In the genomic region with DNA sequence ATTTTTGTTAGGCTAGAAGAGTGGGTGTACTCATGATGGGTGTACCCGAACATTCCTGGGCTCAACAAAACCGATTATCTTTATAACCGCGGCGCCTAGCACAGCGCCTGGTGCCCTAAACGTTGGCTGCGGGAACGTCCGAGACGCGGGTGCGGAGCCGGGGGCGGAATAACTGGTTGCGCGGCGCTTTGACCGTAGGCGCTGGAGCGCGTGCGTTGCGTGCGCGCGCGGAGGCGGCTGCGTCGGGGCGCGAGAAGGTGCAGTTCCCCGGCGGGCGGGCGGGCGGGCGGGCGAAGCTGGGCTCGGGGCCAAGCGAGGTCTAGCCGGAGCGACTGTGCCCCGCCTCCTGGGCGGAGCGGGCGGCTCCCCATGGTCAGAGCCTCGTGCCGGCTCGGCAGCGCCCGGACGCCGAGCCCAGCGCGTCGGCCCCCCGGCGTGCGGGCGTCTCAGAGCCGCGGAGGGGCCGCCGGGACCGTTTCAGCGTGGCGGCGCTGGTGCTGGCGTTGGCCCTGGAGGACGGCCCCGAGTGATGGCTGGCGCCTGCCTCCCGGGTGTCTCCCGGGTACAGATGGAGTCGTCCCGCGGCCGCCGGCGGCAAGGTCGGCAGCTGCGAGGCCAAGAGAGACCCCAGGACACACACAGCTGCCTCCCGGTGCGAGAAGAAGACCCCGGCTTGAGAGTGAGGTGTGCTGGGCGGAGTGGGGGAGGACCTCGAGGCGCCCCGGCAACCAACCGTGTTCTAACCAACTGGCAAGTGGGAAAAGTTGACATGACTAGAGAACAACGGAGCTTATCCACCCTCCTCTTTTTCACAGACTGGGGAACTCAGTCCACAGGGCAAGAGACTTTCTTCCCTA, we compare ENCODE assay signal across 8 cellular contexts. TPM values are rescaled to one million over a fixed set of nuclear protein-coding genes. Genes with fewer than 3 reads are reported as not detected.
DNase-seq lines count a peak whose midpoint lies in the region; ATAC-seq and TF ChIP-seq lines count a peak whose summit lies in the region.

A gene (plus strand): TSS at position 373 of the 857 bp plus-strand sequence. CDS start 14,429 bp downstream, outside the sequence.

- H3F3A ChIP-seq in PC-9 (ENCODE audit: insufficient read depth, low read depth): no peaks in the 10 kb centered on the region

- H3K36me3 ChIP-seq in HUES64 (ENCODE audit: insufficient read depth, low read length): no peaks in the 10 kb centered on the region
- no peaks in the 10 kb centered on the region for H3K36me3 ChIP-seq in PC-9 (ENCODE audit: low read depth)

- CTCF ChIA-PET in PC-9 (lab: Charles Lee): no interaction called here

- H3K27me3 ChIP-seq in HUES64 (ENCODE audit: insufficient read depth, low read length) (peaks cover 19% of the 10 kb centered on the region), PC-9 (ENCODE audit: insufficient read depth, low read depth) (no peaks in the 10 kb centered on the region)

- BruUV-seq in PC-9 (replicated peaks; lab: Mats Ljungman, UMichigan): no TSS peak

- intact Hi-C loops in lower leg skin (cut with DNase I; ENCODE audit: low total_unique reads) (no loop called here), PC-9 (cut with micrococcal nuclease; ENCODE audit: unreplicated experiment) (no loop called here)

- no peaks in the 10 kb centered on the region for H3K9me3 ChIP-seq in HUES64 (ENCODE audit: insufficient read depth, low read depth, low read length)
- no peaks in the 10 kb centered on the region for H3K9me3 ChIP-seq in PC-9 (ENCODE audit: insufficient read depth, low read depth)

- no peaks in the 10 kb centered on the region for H3K9me2 ChIP-seq in PC-9 (ENCODE audit: insufficient read depth)

- H4K20me1 ChIP-seq in PC-9 (ENCODE audit: insufficient read depth): no peaks in the 10 kb centered on the region

- H3K9ac ChIP-seq in HUES64 (ENCODE audit: low read depth, low read length): peak within 1 kb of the TSS; percentile 67

- no peak for TF ChIP-seq POLR2A in lower leg skin (IDR thresholded peaks at IDR 0.05)

- H3K27ac ChIP-seq in HUES64 (ENCODE audit: low read depth, low read length) (no peak within 1 kb of the TSS; the same call in 1 of the 2 replicates), PC-9 (no peak within 1 kb of the TSS)

- H2AFZ ChIP-seq in PC-9: no peak within 1 kb of the TSS

- no peaks in the 10 kb centered on the region for H3K79me2 ChIP-seq in PC-9 (ENCODE audit: low read depth)

- H3K4me1 ChIP-seq in HUES64 (ENCODE audit: insufficient read depth, low read length) (peaks cover 5% of the 10 kb centered on the region; the same call in 1 of the 2 replicates), PC-9 (replicated peaks; ENCODE audit: insufficient read depth) (no peaks in the 10 kb centered on the region)

- DNase-seq in COLO668 (lab: John Stamatoyannopoulos, UW; ENCODE audit: unreplicated experiment): peak; percentile 88
- peak; percentile 70 for DNase-seq in RPMI7951 (ENCODE audit: low read depth)
- DNase-seq in dermis microvascular lymphatic vessel endothelial cell (ENCODE audit: low read depth in 2 of 2): peak; percentile 11 to 53
- DNase-seq in lower leg skin (ENCODE audit: low spot score in 2 of 2): no peak
- DNase-seq in stimulated activated naive CD8-positive, alpha-beta T cell treated with anti-CD3 and anti-CD28 coated beads, Interleukin-15, Interleukin-2, amounts not matched to agents 100 U/mL and 50 U/mL, for 24 hours: peak; percentile 35
- DNase-seq in PC-9: no peak

- TF ChIP-seq CTCF in lower leg skin (IDR thresholded peaks at IDR 0.05) (no peak), PC-9 (conservative IDR thresholded peaks at IDR 0.05) (no peak)

- H3K4me3 ChIP-seq in HUES64 (ENCODE audit: low read length) (peak within 1 kb of the TSS; percentile 83), lower leg skin (ENCODE audit: low read depth, poor library complexity, severe bottlenecking) (peak within 1 kb of the TSS; percentile 19), PC-9 (no peak within 1 kb of the TSS)

- H3K4me2 ChIP-seq in PC-9: no peak within 1 kb of the TSS

- ATAC-seq in GM19395 (IDR thresholded peaks at IDR 0.05; ENCODE audit: unreplicated experiment): peak; percentile 79
- peak; percentile 67 for ATAC-seq in stimulated activated naive CD8-positive, alpha-beta T cell treated with anti-CD3 and anti-CD28 coated beads, Interleukin-15, Interleukin-2, amounts not matched to agents 100 U/mL and 50 U/mL, for 24 hours

- POLR2A ChIA-PET in PC-9 (lab: Charles Lee; ENCODE audit: unreplicated experiment): no interaction called here

- WGBS in HUES64: 2% methylated on average over 93 of the region's 93 CpGs
- WGBS in lower leg skin, 2 donors: 0 to 3% methylated on average over 11 to 23 of the region's 93 CpGs

RNA-seq across cellular contexts. Expression of the gene that starts here (rescaled TPM):
- polyA plus RNA-seq in HUES64 (2013, experiment 1 of 2): 4.0 TPM
- 3.5 TPM for polyA plus RNA-seq in HUES64 (2013, experiment 2 of 2)
- not detected in 2 replicates for total RNA-seq in RPMI7951 (2014; rRNA removed; shearing (Covaris generic))
- total RNA-seq in dermis microvascular lymphatic vessel endothelial cell (0.39 and 0.89 TPM in 2 replicates), lower leg skin (1 to 10 TPM in 3 of 4 donors, not detected in 1; 2.8 to 7.1 (median 6.3) TPM), PC-9 (2021) (not detected in 2 replicates)

Comparison
In these comparisons a context has a peak if more than half of its experiments do, and no peak if none do; other contexts are left out.
1. Peak in DNase-seq in RPMI7951; RNA of the gene not detected or under 1 TPM.
2. Peak in DNase-seq in dermis microvascular lymphatic vessel endothelial cell; RNA of the gene not detected or under 1 TPM.
3. DNase-seq: peak in COLO668 (single experiment) and stimulated activated naive CD8-positive, alpha-beta T cell treated with anti-CD3 and anti-CD28 coated beads, Interleukin-15, Interleukin-2, amounts not matched to agents 100 U/mL and 50 U/mL, for 24 hours (single experiment); none in lower leg skin (0 of 2) and PC-9 (0 of 2).